In the genomic region with DNA sequence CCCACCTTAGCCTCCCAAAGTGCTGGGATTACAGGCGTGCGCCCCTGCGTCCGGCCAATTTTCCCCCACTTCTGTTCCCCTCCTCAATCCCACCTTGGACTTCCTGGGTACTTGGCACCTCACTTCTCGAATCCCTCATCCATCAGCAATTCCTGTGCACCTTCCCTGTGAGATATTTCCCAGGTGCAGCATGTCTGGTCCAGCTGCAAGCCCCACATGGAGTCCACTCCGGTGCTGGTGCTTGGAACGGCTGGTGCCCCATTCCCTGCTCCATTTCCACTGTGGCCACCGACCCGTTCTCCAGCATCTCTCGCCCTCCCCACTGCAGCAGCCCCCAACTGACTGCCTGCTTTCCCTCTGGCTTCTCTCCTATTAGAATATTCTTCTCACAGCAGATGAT, we compare ENCODE assay signal across 26 cellular contexts. TPM values are rescaled to one million over a fixed set of nuclear protein-coding genes. Genes with fewer than 3 reads are reported as not detected.
A peak's percentile ranks its signal among the peaks of the same experiment; 100 is the strongest.
DNase-seq lines count a peak whose midpoint lies in the region; ATAC-seq and TF ChIP-seq lines count a peak whose summit lies in the region.
"Had no signal": no experiment of that assay in that cellular context is flagged by ENCODE, and none has a peak within 500 bp of the region (broad histone marks: within the 10 kb centered on the region; RNA-seq: fewer than 3 reads in every experiment).

No MANE protein-coding gene starts in this region.

- H3K4me1 ChIP-seq in HUES6 (ENCODE audit: control insufficient read depth, insufficient read depth, low read length) (peaks cover 28% of the 10 kb centered on the region), iPS-18a (ENCODE audit: control insufficient read depth, low read depth, low read length) (peaks cover 32% of the 10 kb centered on the region)

- TF ChIP-seq CTCF in activated CD8-positive, alpha-beta T cell treated with anti-CD3 and anti-CD28 coated beads for 36 hours (IDR thresholded peaks at IDR 0.05) = no peak
- TF ChIP-seq CTCF in progenitor cell of endocrine pancreas (IDR thresholded peaks at IDR 0.05; ENCODE audit: unreplicated experiment) = no peak

- no peak for ATAC-seq in activated CD8-positive, alpha-beta T cell treated with anti-CD3 and anti-CD28 coated beads, Interleukin-2, amount 10 ng/mL, durations not matched to agents 7 days and 5 days
- ATAC-seq in activated CD8-positive, alpha-beta T cell treated with anti-CD3 and anti-CD28 coated beads for 36 hours = no peak
- no peak for ATAC-seq in HG02970 (IDR thresholded peaks at IDR 0.05; ENCODE audit: low FRiP score, unreplicated experiment)
- ATAC-seq: Panc1 had no signal

- no peak for DNase-seq in activated CD8-positive, alpha-beta T cell treated with anti-CD3 and anti-CD28 coated beads, Interleukin-2, amount 10 ng/mL, durations not matched to agents 7 days and 5 days
- no peak for DNase-seq in activated CD8-positive, alpha-beta T cell treated with anti-CD3 and anti-CD28 coated beads for 36 hours
- DNase-seq in progenitor cell of endocrine pancreas (ENCODE audit: low spot score, unreplicated experiment) (no peak), HuH-7.5 (ENCODE audit: low spot score) (no peak), iPS-NIHi7 (ENCODE audit: extremely low spot score) (no peak)
- DNase-seq: ACHN; Calu3; CD8-positive, alpha-beta memory T cell; DMS153; IMR-90; NCI-H1092 treated with DMSO at 0.1 percent for 48 hours; NCI-H1436 treated with DMSO at 0.1 percent for 48 hours; NCI-H1930; NCI-H226; NCI-H510A treated with DMSO at 0.1 percent for 48 hours; NCI-H748 treated with DMSO at 0.1 percent for 48 hours; NK-92 treated with Interleukin-12 subunit alpha and Interleukin-12 subunit beta, amount 100 ng/mL, for 24 hours; SIG-M5; SK-N-SH had no signal

- H3K27me3 ChIP-seq in HUES6 (ENCODE audit: control insufficient read depth, insufficient read depth, low read length) = no peaks in the 10 kb centered on the region
- no peaks in the 10 kb centered on the region for H3K27me3 ChIP-seq in iPS-18a (ENCODE audit: control insufficient read depth, insufficient read depth, low read length)
- H3K27me3 ChIP-seq: BLaER1 had no signal

- H3K9me3 ChIP-seq in HUES6 (ENCODE audit: control insufficient read depth, insufficient read depth, low read depth, low read length) = peaks cover 8% of the 10 kb centered on the region
- no peaks in the 10 kb centered on the region for H3K9me3 ChIP-seq in iPS-18a (ENCODE audit: control insufficient read depth, low read depth, low read length)
- H3K9me3 ChIP-seq: SK-N-SH had no signal

- POLR2A ChIA-PET in activated CD8-positive, alpha-beta T cell treated with anti-CD3 and anti-CD28 coated beads, Interleukin-2, amount 10 ng/mL, durations not matched to agents 7 days and 5 days (lab: Charles Lee) = no interaction called here
- POLR2A ChIA-PET in activated CD8-positive, alpha-beta T cell treated with anti-CD3 and anti-CD28 coated beads for 36 hours (lab: Charles Lee) = no interaction called here

- no peak overlapping the region for H3K4me3 Mint-ChIP-seq in activated CD8-positive, alpha-beta T cell treated with anti-CD3 and anti-CD28 coated beads, Interleukin-2, amount 10 ng/mL, durations not matched to agents 7 days and 5 days
- H3K4me3 Mint-ChIP-seq in activated CD8-positive, alpha-beta T cell treated with anti-CD3 and anti-CD28 coated beads for 36 hours = no peak overlapping the region
- no peak overlapping the region for H3K4me3 Mint-ChIP-seq in progenitor cell of endocrine pancreas (ENCODE audit: low read depth)
- H3K4me3 Mint-ChIP-seq: CD8-positive, alpha-beta memory T cell had no signal

- peak overlapping the region; percentile 30 for H3K27ac Mint-ChIP-seq in activated CD8-positive, alpha-beta T cell treated with anti-CD3 and anti-CD28 coated beads, Interleukin-2, amount 10 ng/mL, durations not matched to agents 7 days and 5 days
- no peak overlapping the region for H3K27ac Mint-ChIP-seq in activated CD8-positive, alpha-beta T cell treated with anti-CD3 and anti-CD28 coated beads for 36 hours
- peak overlapping the region; percentile 9 for H3K27ac Mint-ChIP-seq in progenitor cell of endocrine pancreas

- CTCF ChIA-PET in activated CD8-positive, alpha-beta T cell treated with anti-CD3 and anti-CD28 coated beads, Interleukin-2, amount 10 ng/mL, durations not matched to agents 7 days and 5 days (lab: Charles Lee) = no interaction called here
- CTCF ChIA-PET in activated CD8-positive, alpha-beta T cell treated with anti-CD3 and anti-CD28 coated beads for 36 hours (lab: Charles Lee) = no interaction called here

- peaks cover 42% of the 10 kb centered on the region for H3K36me3 Mint-ChIP-seq in activated CD8-positive, alpha-beta T cell treated with anti-CD3 and anti-CD28 coated beads, Interleukin-2, amount 10 ng/mL, durations not matched to agents 7 days and 5 days (ENCODE audit: low read depth)
- H3K36me3 Mint-ChIP-seq in activated CD8-positive, alpha-beta T cell treated with anti-CD3 and anti-CD28 coated beads for 36 hours (ENCODE audit: low read depth) = peaks cover 43% of the 10 kb centered on the region
- H3K36me3 Mint-ChIP-seq in progenitor cell of endocrine pancreas (ENCODE audit: insufficient read depth) = peaks cover 11% of the 10 kb centered on the region

- H3K4me1 Mint-ChIP-seq in activated CD8-positive, alpha-beta T cell treated with anti-CD3 and anti-CD28 coated beads, Interleukin-2, amount 10 ng/mL, durations not matched to agents 7 days and 5 days (ENCODE audit: low read depth) = peaks cover 11% of the 10 kb centered on the region
- peaks cover 7% of the 10 kb centered on the region for H3K4me1 Mint-ChIP-seq in activated CD8-positive, alpha-beta T cell treated with anti-CD3 and anti-CD28 coated beads for 36 hours (ENCODE audit: low read depth)
- no peaks in the 10 kb centered on the region for H3K4me1 Mint-ChIP-seq in progenitor cell of endocrine pancreas (ENCODE audit: low read depth)

- no peak overlapping the region for H3K4me3 ChIP-seq in HUES6 (ENCODE audit: low read depth, low read length)
- H3K4me3 ChIP-seq in iPS-18a (ENCODE audit: low read length) = peak overlapping the region; percentile 30
- H3K4me3 ChIP-seq: BLaER1 had no signal

- H3K27ac ChIP-seq in HUES6 (ENCODE audit: low read depth, low read length) (peak overlapping the region; percentile 52; the same call in 1 of the 2 replicates), iPS-18a (ENCODE audit: low read length) (no peak overlapping the region)
- H3K27ac ChIP-seq: 22Rv1, BLaER1, KMS-11 had no signal

- intact Hi-C loops in activated CD8-positive, alpha-beta T cell treated with anti-CD3 and anti-CD28 coated beads for 36 hours (cut with micrococcal nuclease) = no loop called here

- H3K36me3 ChIP-seq in HUES6 (ENCODE audit: control insufficient read depth, insufficient read depth, low read length) (peaks cover 28% of the 10 kb centered on the region), iPS-18a (ENCODE audit: control insufficient read depth, low read depth, low read length) (peaks cover 23% of the 10 kb centered on the region)

- no peaks in the 10 kb centered on the region for H3K27me3 Mint-ChIP-seq in activated CD8-positive, alpha-beta T cell treated with anti-CD3 and anti-CD28 coated beads, Interleukin-2, amount 10 ng/mL, durations not matched to agents 7 days and 5 days (ENCODE audit: low read depth)
- no peaks in the 10 kb centered on the region for H3K27me3 Mint-ChIP-seq in activated CD8-positive, alpha-beta T cell treated with anti-CD3 and anti-CD28 coated beads for 36 hours
- no peaks in the 10 kb centered on the region for H3K27me3 Mint-ChIP-seq in progenitor cell of endocrine pancreas
- H3K27me3 Mint-ChIP-seq: CD8-positive, alpha-beta memory T cell had no signal

- H3K9ac ChIP-seq in HUES6 (ENCODE audit: low read length) = peak overlapping the region; percentile 22
- H3K9ac ChIP-seq in iPS-18a (ENCODE audit: low read length) = no peak overlapping the region
- H3K9ac ChIP-seq: BLaER1, KMS-11, SK-N-SH had no signal

- H3K9me3 Mint-ChIP-seq in activated CD8-positive, alpha-beta T cell treated with anti-CD3 and anti-CD28 coated beads, Interleukin-2, amount 10 ng/mL, durations not matched to agents 7 days and 5 days (ENCODE audit: insufficient read depth) = no peaks in the 10 kb centered on the region
- H3K9me3 Mint-ChIP-seq in activated CD8-positive, alpha-beta T cell treated with anti-CD3 and anti-CD28 coated beads for 36 hours = no peaks in the 10 kb centered on the region
- H3K9me3 Mint-ChIP-seq in progenitor cell of endocrine pancreas (ENCODE audit: low read depth) = no peaks in the 10 kb centered on the region
- H3K9me3 Mint-ChIP-seq: CD8-positive, alpha-beta memory T cell had no signal

RNA-seq across cellular contexts. Expression of gene NOL11, which starts 35.3 kb away (rescaled TPM):
- 10 to 100 TPM; 54.0 to 55.6 TPM for total RNA-seq in activated CD8-positive, alpha-beta T cell treated with anti-CD3 and anti-CD28 coated beads, Interleukin-2, amount 10 ng/mL, durations not matched to agents 7 days and 5 days
- 10 to 100 TPM; 74.3 to 76.0 TPM for total RNA-seq in activated CD8-positive, alpha-beta T cell treated with anti-CD3 and anti-CD28 coated beads for 36 hours
- 58.0 and 63.0 TPM in 2 replicates for total RNA-seq in progenitor cell of endocrine pancreas
